Comparison of ENCODE assay signal across 26 cellular contexts in genomic region chr11:119322921-119323531, GRCh38. TPM values are rescaled to one million over a fixed set of nuclear protein-coding genes. Genes with fewer than 3 reads are reported as not detected.
DNase-seq lines count a peak whose midpoint lies in the region; ATAC-seq and TF ChIP-seq lines count a peak whose summit lies in the region.
"Had no signal": no experiment of that assay in that cellular context is flagged by ENCODE, and none has a peak within 500 bp of the region (broad histone marks: within the 10 kb centered on the region; RNA-seq: fewer than 3 reads in every experiment).

No MANE protein-coding gene starts in this region.

- H3K4me1 ChIP-seq in PC-3 (ENCODE audit: insufficient read depth, low read length) (peaks cover 27% of the 10 kb centered on the region), muscle layer of colon (ENCODE audit: insufficient read depth, low read length) (peaks cover 41% of the 10 kb centered on the region), suprapubic skin (peaks cover 37% of the 10 kb centered on the region)

- H3K27ac ChIP-seq in PC-3 (ENCODE audit: low read length) = no peak overlapping the region
- peak overlapping the region; percentile 63 for H3K27ac ChIP-seq in muscle layer of colon (ENCODE audit: low read depth, low read length)
- H3K27ac ChIP-seq in suprapubic skin = no peak overlapping the region
- H3K27ac ChIP-seq: 22Rv1, neutrophil, PC-9 had no signal

- intact Hi-C loops in PC-3 (cut with micrococcal nuclease) = loop anchor here (1.0 to 10.0 kb wide), 3 partner anchors 11 to 158 kb away; partner anchors contain the start of genes CBL, NLRX1 and RNF26

- TF ChIP-seq CTCF in PC-3 (conservative IDR thresholded peaks at IDR 0.05; ENCODE audit: low read depth, low read length) (no peak), suprapubic skin (IDR thresholded peaks at IDR 0.05) (no peak)

- no peak overlapping the region for H3K9ac ChIP-seq in PC-3 (ENCODE audit: low read length)
- H3K9ac ChIP-seq in muscle layer of colon (ENCODE audit: low read length) = no peak overlapping the region

- no peaks in the 10 kb centered on the region for H3K36me3 ChIP-seq in PC-3 (ENCODE audit: low read depth, low read length)
- no peaks in the 10 kb centered on the region for H3K36me3 ChIP-seq in muscle layer of colon (ENCODE audit: insufficient read depth, low read length)
- H3K36me3 ChIP-seq in suprapubic skin = no peaks in the 10 kb centered on the region
- H3K36me3 ChIP-seq: neutrophil, spleen, tibial nerve had no signal

- H3K4me3 Mint-ChIP-seq in activated CD8-positive, alpha-beta memory T cell treated with anti-CD3 and anti-CD28 coated beads, Interleukin-2, amount 10 ng/mL, durations not matched to agents 7 days and 5 days = no peak overlapping the region
- H3K4me3 Mint-ChIP-seq: activated naive CD4-positive, alpha-beta T cell treated with anti-CD3 and anti-CD28 coated beads, Interleukin-2, amount 50 U/mL, for 24 hours; HFFc6; memory B cell; stimulated activated naive CD8-positive, alpha-beta T cell treated with anti-CD3 and anti-CD28 coated beads, Interleukin-15, amount 100 ng/mL, for 72 hours had no signal

- no peak for ATAC-seq in activated CD8-positive, alpha-beta memory T cell treated with anti-CD3 and anti-CD28 coated beads, Interleukin-2, amount 10 ng/mL, durations not matched to agents 7 days and 5 days
- ATAC-seq in PC-3 = no peak
- ATAC-seq in HG03196 (IDR thresholded peaks at IDR 0.05; ENCODE audit: unreplicated experiment) = no peak
- ATAC-seq: activated CD4-positive, CD25-positive, alpha-beta regulatory T cell treated with anti-CD3 and anti-CD28 coated beads, Interleukin-2, amount 50 U/mL, for 24 hours; stimulated activated naive CD8-positive, alpha-beta T cell treated with anti-CD3 and anti-CD28 coated beads, Interleukin-15, amount 100 ng/mL, for 72 hours had no signal

- no peak for TF ChIP-seq POLR2A in suprapubic skin (IDR thresholded peaks at IDR 0.05)

- CTCF ChIA-PET in activated CD8-positive, alpha-beta memory T cell treated with anti-CD3 and anti-CD28 coated beads, Interleukin-2, amount 10 ng/mL, durations not matched to agents 7 days and 5 days (lab: Charles Lee) = interaction anchor here (0.7 to 5.6 kb wide), 41 partner anchors 8 to 258 kb away, joined by 3 to 90 read pairs (median 5); partner anchors contain the start of genes ABCG4, C1QTNF5, C2CD2L and CBL
- CTCF ChIA-PET in PC-3 (lab: Charles Lee) = interaction anchor here (0.6 to 1.6 kb wide), 2 partner anchors 15 to 17 kb away, joined by 3 to 21 read pairs; no protein-coding TSS in a partner anchor

- H3K27me3 ChIP-seq in PC-3 (ENCODE audit: low read length) (no peaks in the 10 kb centered on the region), muscle layer of colon (ENCODE audit: control insufficient read depth in 1 of 2, insufficient read depth in 2 of 2, low read length in 2 of 2) (no peaks in the 10 kb centered on the region), suprapubic skin (peaks cover 8% of the 10 kb centered on the region)
- H3K27me3 ChIP-seq: dorsolateral prefrontal cortex had no signal

- H3K9me3 ChIP-seq in PC-3 (ENCODE audit: low read length) (no peaks in the 10 kb centered on the region), muscle layer of colon (ENCODE audit: low read length) (no peaks in the 10 kb centered on the region), suprapubic skin (no peaks in the 10 kb centered on the region)
- H3K9me3 ChIP-seq: neutrophil, spleen, tibial nerve had no signal

- WGBS in suprapubic skin = 87% methylated on average over 20 of the region's 20 CpGs

- peak overlapping the region; percentile 97; the same call in 1 of the 2 replicates for H2AFZ ChIP-seq in PC-3 (ENCODE audit: low read length)
- H2AFZ ChIP-seq: PC-9 had no signal

- no peaks in the 10 kb centered on the region for H3K9me3 Mint-ChIP-seq in activated CD8-positive, alpha-beta memory T cell treated with anti-CD3 and anti-CD28 coated beads, Interleukin-2, amount 10 ng/mL, durations not matched to agents 7 days and 5 days (ENCODE audit: low read depth)
- H3K9me3 Mint-ChIP-seq: activated naive CD4-positive, alpha-beta T cell treated with anti-CD3 and anti-CD28 coated beads, Interleukin-2, amount 50 U/mL, for 24 hours; HFFc6; immature natural killer cell; memory B cell; stimulated activated naive CD8-positive, alpha-beta T cell treated with anti-CD3 and anti-CD28 coated beads, Interleukin-15, amount 100 ng/mL, for 72 hours had no signal

- H3K79me2 ChIP-seq in PC-3 (ENCODE audit: low read length) = no peaks in the 10 kb centered on the region

- no peak overlapping the region for H3K4me3 ChIP-seq in PC-3 (ENCODE audit: low read length)
- H3K4me3 ChIP-seq in muscle layer of colon (ENCODE audit: low read depth in 1 of 2, low read length in 2 of 2) = no peak overlapping the region
- H3K4me3 ChIP-seq in suprapubic skin = no peak overlapping the region
- H3K4me3 ChIP-seq: PC-9, tibial nerve had no signal

- H3K4me2 ChIP-seq in PC-3 (ENCODE audit: low read length) = no peak overlapping the region

- no TSS peak for BruUV-seq in PC-3 (replicated peaks; lab: Mats Ljungman, UMichigan)

- H3K27me3 Mint-ChIP-seq in activated CD8-positive, alpha-beta memory T cell treated with anti-CD3 and anti-CD28 coated beads, Interleukin-2, amount 10 ng/mL, durations not matched to agents 7 days and 5 days = peaks cover 6% of the 10 kb centered on the region

- peak; percentile 43 for DNase-seq in activated CD8-positive, alpha-beta memory T cell treated with anti-CD3 and anti-CD28 coated beads, Interleukin-2, amount 50 U/mL, for 48 hours
- DNase-seq in activated CD8-positive, alpha-beta memory T cell treated with anti-CD3 and anti-CD28 coated beads, Interleukin-2, amount 10 ng/mL, durations not matched to agents 7 days and 5 days = no peak
- DNase-seq in PC-3 = no peak
- peak; percentile 53 to 56 for DNase-seq in suprapubic skin (ENCODE audit: low spot score in 2 of 2)
- DNase-seq in NCI-H2029 (lab: John Stamatoyannopoulos, UW) = no peak
- no peak for DNase-seq in NCI-H2227 (lab: John Stamatoyannopoulos, UW; ENCODE audit: unreplicated experiment)
- DNase-seq: NCI-H524 treated with DMSO at 0.1 percent for 48 hours, spleen had no signal

- peaks cover 32% of the 10 kb centered on the region for H3K4me1 Mint-ChIP-seq in activated CD8-positive, alpha-beta memory T cell treated with anti-CD3 and anti-CD28 coated beads, Interleukin-2, amount 10 ng/mL, durations not matched to agents 7 days and 5 days

- no peak overlapping the region for H3K27ac Mint-ChIP-seq in activated CD8-positive, alpha-beta memory T cell treated with anti-CD3 and anti-CD28 coated beads, Interleukin-2, amount 10 ng/mL, durations not matched to agents 7 days and 5 days
- H3K27ac Mint-ChIP-seq: activated naive CD4-positive, alpha-beta T cell treated with anti-CD3 and anti-CD28 coated beads, Interleukin-2, amount 50 U/mL, for 24 hours; HFFc6; immature natural killer cell; stimulated activated naive CD8-positive, alpha-beta T cell treated with anti-CD3 and anti-CD28 coated beads, Interleukin-15, amount 100 ng/mL, for 72 hours had no signal

- POLR2A ChIA-PET in PC-3 (lab: Charles Lee; ENCODE audit: unreplicated experiment) = interaction anchor here (0.5 kb wide), 1 partner anchor 1072 kb away, joined by 7 read pairs; no protein-coding TSS in a partner anchor

- no peaks in the 10 kb centered on the region for H3F3A ChIP-seq in PC-3 (ENCODE audit: low read length, unreplicated experiment)

- no peaks in the 10 kb centered on the region for H4K20me1 ChIP-seq in PC-3 (ENCODE audit: low read length)

- no peaks in the 10 kb centered on the region for H3K36me3 Mint-ChIP-seq in activated CD8-positive, alpha-beta memory T cell treated with anti-CD3 and anti-CD28 coated beads, Interleukin-2, amount 10 ng/mL, durations not matched to agents 7 days and 5 days
- H3K36me3 Mint-ChIP-seq: activated naive CD4-positive, alpha-beta T cell treated with anti-CD3 and anti-CD28 coated beads, Interleukin-2, amount 50 U/mL, for 24 hours; immature natural killer cell; memory B cell had no signal

- H3K9me2 ChIP-seq in PC-3 (replicated peaks; ENCODE audit: low read length) = no peaks in the 10 kb centered on the region

- TF ChIP-seq EP300 in suprapubic skin (IDR thresholded peaks at IDR 0.05) = no peak

RNA-seq across cellular contexts. Expression of gene MCAM, which starts 6.1 kb away (rescaled TPM):
- 1 to 10 TPM; 2.5 to 3.9 TPM for total RNA-seq in activated CD8-positive, alpha-beta memory T cell treated with anti-CD3 and anti-CD28 coated beads, Interleukin-2, amount 10 ng/mL, durations not matched to agents 7 days and 5 days
- total RNA-seq in PC-3 (2014; rRNA removed) (124 and 162 TPM in 2 replicates), suprapubic skin (100 to 1,000 TPM; 104 to 163 (median 124) TPM)

RNA-seq across cellular contexts. Expression of gene RNF26, which starts 11.3 kb away (rescaled TPM):
- total RNA-seq in activated CD8-positive, alpha-beta memory T cell treated with anti-CD3 and anti-CD28 coated beads, Interleukin-2, amount 10 ng/mL, durations not matched to agents 7 days and 5 days = 10 to 100 TPM; 38.7 to 42.1 TPM
- total RNA-seq in PC-3 (2014; rRNA removed) = 22.9 and 34.5 TPM in 2 replicates
- total RNA-seq in suprapubic skin = 10 to 100 TPM; 13.3 to 21.4 (median 15.4) TPM

RNA-seq across cellular contexts. Expression of gene C1QTNF5, which starts 17.7 kb away (rescaled TPM):
- not detected for total RNA-seq in activated CD8-positive, alpha-beta memory T cell treated with anti-CD3 and anti-CD28 coated beads, Interleukin-2, amount 10 ng/mL, durations not matched to agents 7 days and 5 days
- total RNA-seq in PC-3 (2014; rRNA removed) (2.0 and 2.6 TPM in 2 replicates), suprapubic skin (1 to 10 TPM; 3.7 to 9.8 (median 4.9) TPM)
- total RNA-seq: PC-9 had no signal

RNA-seq across cellular contexts. Expression of gene MFRP, which starts 23.5 kb away (rescaled TPM):
- not detected for total RNA-seq in activated CD8-positive, alpha-beta memory T cell treated with anti-CD3 and anti-CD28 coated beads, Interleukin-2, amount 10 ng/mL, durations not matched to agents 7 days and 5 days
- total RNA-seq in PC-3 (2014; rRNA removed) (not detected in 2 replicates), suprapubic skin (under 1 TPM in 1 of 4 donors, not detected in 3; 0.11 TPM)
- total RNA-seq: cerebellum, fibroblast of lung, H1, HFFc6, left colon, M059J, PC-9 had no signal

RNA-seq across cellular contexts. Expression of gene USP2, which starts 58.5 kb away (rescaled TPM):
- under 1 TPM; 0.28 to 0.76 TPM for total RNA-seq in activated CD8-positive, alpha-beta memory T cell treated with anti-CD3 and anti-CD28 coated beads, Interleukin-2, amount 10 ng/mL, durations not matched to agents 7 days and 5 days
- 0.92 and 1.8 TPM in 2 replicates for total RNA-seq in PC-3 (2014; rRNA removed)
- 10 to 100 TPM in 3 of 4 donors, 1 to 10 TPM in 1; 5.9 to 25.4 (median 15.2) TPM for total RNA-seq in suprapubic skin

Comparison
In these comparisons a context has a peak if more than half of its experiments do, and no peak if none do; other contexts are left out.
1. DNase-seq: peak in activated CD8-positive, alpha-beta memory T cell treated with anti-CD3 and anti-CD28 coated beads, Interleukin-2, amount 50 U/mL, for 48 hours (single experiment) and suprapubic skin (2 of 2); none in activated CD8-positive, alpha-beta memory T cell treated with anti-CD3 and anti-CD28 coated beads, Interleukin-2, amount 10 ng/mL, durations not matched to agents 7 days and 5 days (single experiment), PC-3 (single experiment), NCI-H2029 (single experiment) and NCI-H2227 (single experiment).
2. RNA of gene MCAM, which starts 6.1 kb away (total RNA-seq): 104 to 163 TPM in suprapubic skin and 124 to 162 TPM in PC-3; 2.5 to 3.9 TPM in activated CD8-positive, alpha-beta memory T cell treated with anti-CD3 and anti-CD28 coated beads, Interleukin-2, amount 10 ng/mL, durations not matched to agents 7 days and 5 days; every median in the first group is over 10 times any median in the second.